ENCODE assay signal across 31 cellular contexts in genomic region chrX:131271826-131272225, GRCh38. TPM values are rescaled to one million over a fixed set of nuclear protein-coding genes. Genes with fewer than 3 reads are reported as not detected.
"Had no signal": no experiment of that assay in that cellular context is flagged by ENCODE, and none has a peak within 500 bp of the region (broad histone marks: within the 10 kb centered on the region; RNA-seq: fewer than 3 reads in every experiment).

No MANE protein-coding gene starts in this region.

- H3K36me3 ChIP-seq: neural progenitor cell, ovary, spleen, suprapubic skin, tibial artery, transverse colon, upper lobe of right lung, uterus had no signal

- H3K27me3 Mint-ChIP-seq: progenitor cell of endocrine pancreas; stimulated activated memory B cell treated with anti-CD40 and anti-IgM and Interleukin-4, amounts not matched to agents 10 μg/mL and 1 μg/mL and 100 μg/mL, for 72 hours; stimulated activated naive CD8-positive, alpha-beta T cell treated with anti-CD3 and anti-CD28 coated beads, Interleukin-15, amount 100 ng/mL, for 72 hours had no signal

- H3K9me3 ChIP-seq: ovary, psoas muscle, spleen, suprapubic skin, testis, tibial artery, transverse colon, upper lobe of right lung, uterus had no signal

- H3K36me3 Mint-ChIP-seq: natural killer cell; stimulated activated memory B cell treated with anti-CD40 and anti-IgM and Interleukin-4, amounts not matched to agents 10 μg/mL and 1 μg/mL and 100 μg/mL, for 72 hours had no signal

- H3K4me1 ChIP-seq: neural progenitor cell, parathyroid adenoma, psoas muscle, spleen, suprapubic skin, testis, tibial artery, transverse colon, upper lobe of right lung, uterus had no signal

- H3K9ac ChIP-seq: neural progenitor cell, parathyroid adenoma had no signal

- H3K9me3 Mint-ChIP-seq: natural killer cell; nephron; neural progenitor cell; stimulated activated memory B cell treated with anti-CD40 and anti-IgM and Interleukin-4, amounts not matched to agents 10 μg/mL and 1 μg/mL and 100 μg/mL, for 72 hours; stimulated activated naive CD8-positive, alpha-beta T cell treated with anti-CD3 and anti-CD28 coated beads, Interleukin-15, amount 100 ng/mL, for 72 hours; type B pancreatic cell had no signal

- H3K4me3 ChIP-seq: neural progenitor cell, ovary, psoas muscle, skin epidermis, smooth muscle cell, spleen, suprapubic skin, testis, tibial artery, transverse colon, upper lobe of right lung, uterus had no signal

- H3K27ac ChIP-seq: neural progenitor cell, ovary, parathyroid adenoma, psoas muscle, skin epidermis, spleen, suprapubic skin, testis, tibial artery, transverse colon, upper lobe of right lung, uterus had no signal

- DNase-seq: natural killer cell; occipital lobe; ovary; posterior cingulate gyrus; psoas muscle; right cardiac atrium; spleen; stimulated activated CD4-positive, alpha-beta T cell treated with anti-CD3 and anti-CD28 coated beads, Interleukin-12 subunit alpha, Interleukin-12 subunit beta, amount 100 ng/mL, for 4 hours; stimulated activated CD4-positive, alpha-beta T cell treated with anti-CD3 and anti-CD28 coated beads, Interleukin-1b, Interleukin-23, amount 100 ng/mL, for 48 hours; stimulated activated CD4-positive, alpha-beta T cell treated with anti-CD3 and anti-CD28 coated beads, Interleukin-4, amount 100 ng/mL, for 1 hour; stimulated activated CD4-positive, alpha-beta T cell treated with anti-CD3 and anti-CD28 coated beads, Interleukin-4, amount 100 ng/mL, for 4 hours; stimulated activated CD8-positive, alpha-beta memory T cell treated with anti-CD3 and anti-CD28 coated beads, Interleukin-4, amount 100 ng/mL, for 48 hours; stimulated activated naive CD4-positive, alpha-beta T cell; stimulated activated naive CD8-positive, alpha-beta T cell treated with anti-CD3 and anti-CD28 coated beads, Interleukin-15, amount 100 ng/mL, for 72 hours; stimulated activated naive CD8-positive, alpha-beta T cell treated with anti-CD3 and anti-CD28 coated beads, Interleukin-15, Interleukin-2, amounts not matched to agents 100 U/mL and 50 U/mL, for 24 hours; substantia nigra; testis; tibial artery; transverse colon; upper lobe of right lung; uterus had no signal

- H3K4me1 Mint-ChIP-seq: natural killer cell; stimulated activated memory B cell treated with anti-CD40 and anti-IgM and Interleukin-4, amounts not matched to agents 10 μg/mL and 1 μg/mL and 100 μg/mL, for 72 hours; stimulated activated naive CD8-positive, alpha-beta T cell treated with anti-CD3 and anti-CD28 coated beads, Interleukin-15, amount 100 ng/mL, for 72 hours had no signal

- H3K27me3 ChIP-seq: neural progenitor cell, ovary, suprapubic skin, testis, tibial artery, transverse colon, upper lobe of right lung, uterus had no signal

- H3K27ac Mint-ChIP-seq: natural killer cell; neural progenitor cell; progenitor cell of endocrine pancreas; stimulated activated memory B cell treated with anti-CD40 and anti-IgM and Interleukin-4, amounts not matched to agents 10 μg/mL and 1 μg/mL and 100 μg/mL, for 72 hours; stimulated activated naive CD8-positive, alpha-beta T cell treated with anti-CD3 and anti-CD28 coated beads, Interleukin-15, amount 100 ng/mL, for 72 hours; type B pancreatic cell had no signal

- H2AFZ ChIP-seq: neural progenitor cell, parathyroid adenoma had no signal

- H3K79me2 ChIP-seq: parathyroid adenoma had no signal

- ATAC-seq: natural killer cell; psoas muscle; right cardiac atrium; sciatic nerve; stimulated activated memory B cell treated with anti-CD40 and anti-IgM and Interleukin-4, amounts not matched to agents 10 μg/mL and 1 μg/mL and 100 μg/mL, for 72 hours; stimulated activated naive CD8-positive, alpha-beta T cell treated with anti-CD3 and anti-CD28 coated beads, Interleukin-15, amount 100 ng/mL, for 72 hours; stimulated activated naive CD8-positive, alpha-beta T cell treated with anti-CD3 and anti-CD28 coated beads, Interleukin-15, Interleukin-2, amounts not matched to agents 100 U/mL and 50 U/mL, for 24 hours; upper lobe of right lung had no signal

- H3K4me3 Mint-ChIP-seq: natural killer cell; nephron; neural progenitor cell; stimulated activated memory B cell treated with anti-CD40 and anti-IgM and Interleukin-4, amounts not matched to agents 10 μg/mL and 1 μg/mL and 100 μg/mL, for 72 hours; stimulated activated naive CD8-positive, alpha-beta T cell treated with anti-CD3 and anti-CD28 coated beads, Interleukin-15, amount 100 ng/mL, for 72 hours; type B pancreatic cell had no signal

- H3K4me2 ChIP-seq: neural progenitor cell, smooth muscle cell had no signal

RNA-seq across cellular contexts. Expression of gene IGSF1, which starts 17.3 kb away (rescaled TPM):
- total RNA-seq: natural killer cell, spleen, upper lobe of right lung had no signal
